In the genomic region with DNA sequence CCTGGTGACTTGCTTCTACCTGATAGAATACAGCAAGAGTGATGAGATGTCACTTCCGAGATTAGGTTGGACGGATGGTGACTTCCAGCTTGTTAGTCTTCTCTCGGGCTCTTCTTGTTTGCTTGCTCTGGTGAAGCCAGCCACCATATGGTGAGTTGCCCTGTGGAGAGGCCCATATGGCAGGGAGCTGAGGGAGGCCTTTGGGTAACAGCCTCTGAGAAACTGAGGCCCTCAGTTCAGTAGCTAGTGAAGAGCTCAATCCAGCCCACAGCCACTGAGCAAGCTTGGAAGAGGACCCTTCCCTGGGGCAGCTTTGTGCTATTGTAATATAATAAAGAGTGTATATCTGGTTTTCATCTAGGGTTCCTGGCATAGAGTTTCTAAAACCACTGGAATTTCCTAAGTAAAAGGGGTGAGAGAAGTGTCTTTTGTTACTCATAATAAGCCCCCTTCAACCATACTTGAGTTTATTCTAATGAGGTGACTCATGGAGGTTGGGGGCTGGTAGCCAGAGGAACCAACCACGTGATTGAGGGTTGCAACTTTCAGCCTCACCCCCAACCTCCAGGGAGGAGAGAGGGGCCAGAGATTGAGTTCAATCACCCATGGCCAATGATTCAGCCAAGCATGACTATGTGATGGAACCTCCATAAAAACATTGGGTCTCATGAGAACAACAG, we compare ENCODE assay signal across 13 cellular contexts. TPM values are rescaled to one million over a fixed set of nuclear protein-coding genes. Genes with fewer than 3 reads are reported as not detected.
A peak's percentile ranks its signal among the peaks of the same experiment; 100 is the strongest.
DNase-seq lines count a peak whose midpoint lies in the region; ATAC-seq lines count a peak whose summit lies in the region.
"Had no signal": no experiment of that assay in that cellular context is flagged by ENCODE, and none has a peak within 500 bp of the region (broad histone marks: within the 10 kb centered on the region; RNA-seq: fewer than 3 reads in every experiment).

No MANE protein-coding gene starts in this region.

- intact Hi-C loops in Right ventricle myocardium superior (cut with DNase I), result no loop called here

- H3K4me3 Mint-ChIP-seq in activated T-cell treated with anti-CD3 and anti-CD28 coated beads, Interleukin-2, amount 50 U/mL, for 4 hours, result no peak overlapping the region
- H3K4me3 Mint-ChIP-seq: immature natural killer cell had no signal

- peak; percentile 88 to 89 for ATAC-seq in activated T-cell treated with anti-CD3 and anti-CD28 coated beads, Interleukin-2, amount 50 U/mL, for 4 hours
- ATAC-seq in HG03520 (IDR thresholded peaks at IDR 0.05; ENCODE audit: unreplicated experiment) (no peak), HG03139 (IDR thresholded peaks at IDR 0.05; ENCODE audit: unreplicated experiment) (no peak), Right ventricle myocardium superior (ENCODE audit: poor library complexity) (no peak)

- H3K9me3 Mint-ChIP-seq in activated T-cell treated with anti-CD3 and anti-CD28 coated beads, Interleukin-2, amount 50 U/mL, for 4 hours, result no peaks in the 10 kb centered on the region
- H3K9me3 Mint-ChIP-seq: immature natural killer cell had no signal

- H3K4me1 Mint-ChIP-seq in activated T-cell treated with anti-CD3 and anti-CD28 coated beads, Interleukin-2, amount 50 U/mL, for 4 hours (ENCODE audit: low read depth), result peaks cover 2% of the 10 kb centered on the region
- H3K4me1 Mint-ChIP-seq: immature natural killer cell had no signal

- DNase-seq in AG08395 (ENCODE audit: low spot score), result peak; percentile 51
- DNase-seq in GM04503 (ENCODE audit: low read depth), result peak; percentile 56
- no peak for DNase-seq in activated T-cell treated with anti-CD3 and anti-CD28 coated beads, Interleukin-2, amount 50 U/mL, for 4 hours
- peak; percentile 84 for DNase-seq in kidney tubule cell (ENCODE audit: low spot score)
- DNase-seq in putamen (ENCODE audit: low spot score), result no peak
- no peak for DNase-seq in Right ventricle myocardium superior
- DNase-seq: caudate nucleus, GF-D8, immature natural killer cell, stomach had no signal

- H3K36me3 Mint-ChIP-seq in activated T-cell treated with anti-CD3 and anti-CD28 coated beads, Interleukin-2, amount 50 U/mL, for 4 hours (ENCODE audit: insufficient read depth), result no peaks in the 10 kb centered on the region
- H3K36me3 Mint-ChIP-seq: immature natural killer cell had no signal

- H3K27me3 Mint-ChIP-seq in activated T-cell treated with anti-CD3 and anti-CD28 coated beads, Interleukin-2, amount 50 U/mL, for 4 hours (ENCODE audit: low read depth), result peaks cover 3% of the 10 kb centered on the region

RNA-seq across cellular contexts. Expression of a gene that starts 8.0 kb away (rescaled TPM):
- 1 to 10 TPM; 5.8 to 8.4 (median 7.1) TPM for total RNA-seq in activated T-cell treated with anti-CD3 and anti-CD28 coated beads, Interleukin-2, amount 50 U/mL, for 4 hours
- total RNA-seq in Right ventricle myocardium superior, result 7.6 TPM

RNA-seq across cellular contexts. Expression of a gene that starts 27.7 kb away (rescaled TPM):
- total RNA-seq in activated T-cell treated with anti-CD3 and anti-CD28 coated beads, Interleukin-2, amount 50 U/mL, for 4 hours, result under 1 TPM in 2 of 3 donors, not detected in 1; 0.10 to 0.18 TPM
- total RNA-seq in Right ventricle myocardium superior, result 4.9 TPM

RNA-seq across cellular contexts. Expression of a gene that starts 59.9 kb away (rescaled TPM):
- not detected for total RNA-seq in activated T-cell treated with anti-CD3 and anti-CD28 coated beads, Interleukin-2, amount 50 U/mL, for 4 hours
- not detected for total RNA-seq in Right ventricle myocardium superior
- total RNA-seq: posterior vena cava had no signal

Comparison
In these comparisons a context has a peak if more than half of its experiments do, and no peak if none do; other contexts are left out.
1. DNase-seq: peak in AG08395 (single experiment), GM04503 (single experiment) and kidney tubule cell (single experiment); none in activated T-cell treated with anti-CD3 and anti-CD28 coated beads, Interleukin-2, amount 50 U/mL, for 4 hours (single experiment), putamen (single experiment) and Right ventricle myocardium superior (single experiment).
2. ATAC-seq: peak in activated T-cell treated with anti-CD3 and anti-CD28 coated beads, Interleukin-2, amount 50 U/mL, for 4 hours (2 of 2); none in HG03520 (single experiment), HG03139 (single experiment) and Right ventricle myocardium superior (single experiment).